1 cellular context compared by ENCODE assay signal in genomic region chr6:138593100-138593877, GRCh38.
TF ChIP-seq lines count a peak whose summit lies in the region.

No MANE protein-coding gene starts in this region.

TF ChIP-seq in HepG2, 621 proteins besides CTCF, POLR2A, EP300 and RAD21 (continued from another document and continues in another):
- TF ChIP-seq, protein P1, sequence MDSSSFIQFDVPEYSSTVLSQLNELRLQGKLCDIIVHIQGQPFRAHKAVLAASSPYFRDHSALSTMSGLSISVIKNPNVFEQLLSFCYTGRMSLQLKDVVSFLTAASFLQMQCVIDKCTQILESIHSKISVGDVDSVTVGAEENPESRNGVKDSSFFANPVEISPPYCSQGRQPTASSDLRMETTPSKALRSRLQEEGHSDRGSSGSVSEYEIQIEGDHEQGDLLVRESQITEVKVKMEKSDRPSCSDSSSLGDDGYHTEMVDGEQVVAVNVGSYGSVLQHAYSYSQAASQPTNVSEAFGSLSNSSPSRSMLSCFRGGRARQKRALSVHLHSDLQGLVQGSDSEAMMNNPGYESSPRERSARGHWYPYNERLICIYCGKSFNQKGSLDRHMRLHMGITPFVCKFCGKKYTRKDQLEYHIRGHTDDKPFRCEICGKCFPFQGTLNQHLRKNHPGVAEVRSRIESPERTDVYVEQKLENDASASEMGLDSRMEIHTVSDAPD (CRISPR knock-in tag; IDR thresholded peaks at IDR 0.05): no peak
- TF ChIP-seq ZNF234 (CRISPR knock-in tag; conservative IDR thresholded peaks at IDR 0.05): no peak
- TF ChIP-seq, protein P2, sequence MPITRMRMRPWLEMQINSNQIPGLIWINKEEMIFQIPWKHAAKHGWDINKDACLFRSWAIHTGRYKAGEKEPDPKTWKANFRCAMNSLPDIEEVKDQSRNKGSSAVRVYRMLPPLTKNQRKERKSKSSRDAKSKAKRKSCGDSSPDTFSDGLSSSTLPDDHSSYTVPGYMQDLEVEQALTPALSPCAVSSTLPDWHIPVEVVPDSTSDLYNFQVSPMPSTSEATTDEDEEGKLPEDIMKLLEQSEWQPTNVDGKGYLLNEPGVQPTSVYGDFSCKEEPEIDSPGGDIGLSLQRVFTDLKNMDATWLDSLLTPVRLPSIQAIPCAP (CRISPR knock-in tag; IDR thresholded peaks at IDR 0.05; ENCODE audit: low read depth): no peak
- no peak for TF ChIP-seq CREBL2 (CRISPR knock-in tag; IDR thresholded peaks at IDR 0.05; ENCODE audit: borderline replicate concordance)
- TF ChIP-seq ZSCAN25 (CRISPR knock-in tag; IDR thresholded peaks at IDR 0.05): 0 out of 2 replicates have a peak, but pooled peaks have one; percentile 57
- no peak for TF ChIP-seq ZNF720 (CRISPR knock-in tag; IDR thresholded peaks at IDR 0.05)
- no peak for TF ChIP-seq ZNF570 (CRISPR knock-in tag; IDR thresholded peaks at IDR 0.05; ENCODE audit: borderline replicate concordance)
- TF ChIP-seq NFKB2 (CRISPR knock-in tag; IDR thresholded peaks at IDR 0.05; ENCODE audit: borderline replicate concordance): no peak
- no peak for TF ChIP-seq NCOA1 (CRISPR knock-in tag; IDR thresholded peaks at IDR 0.05)
- TF ChIP-seq ZSCAN29 (CRISPR knock-in tag; conservative IDR thresholded peaks at IDR 0.05): no peak
- TF ChIP-seq, protein P3, sequence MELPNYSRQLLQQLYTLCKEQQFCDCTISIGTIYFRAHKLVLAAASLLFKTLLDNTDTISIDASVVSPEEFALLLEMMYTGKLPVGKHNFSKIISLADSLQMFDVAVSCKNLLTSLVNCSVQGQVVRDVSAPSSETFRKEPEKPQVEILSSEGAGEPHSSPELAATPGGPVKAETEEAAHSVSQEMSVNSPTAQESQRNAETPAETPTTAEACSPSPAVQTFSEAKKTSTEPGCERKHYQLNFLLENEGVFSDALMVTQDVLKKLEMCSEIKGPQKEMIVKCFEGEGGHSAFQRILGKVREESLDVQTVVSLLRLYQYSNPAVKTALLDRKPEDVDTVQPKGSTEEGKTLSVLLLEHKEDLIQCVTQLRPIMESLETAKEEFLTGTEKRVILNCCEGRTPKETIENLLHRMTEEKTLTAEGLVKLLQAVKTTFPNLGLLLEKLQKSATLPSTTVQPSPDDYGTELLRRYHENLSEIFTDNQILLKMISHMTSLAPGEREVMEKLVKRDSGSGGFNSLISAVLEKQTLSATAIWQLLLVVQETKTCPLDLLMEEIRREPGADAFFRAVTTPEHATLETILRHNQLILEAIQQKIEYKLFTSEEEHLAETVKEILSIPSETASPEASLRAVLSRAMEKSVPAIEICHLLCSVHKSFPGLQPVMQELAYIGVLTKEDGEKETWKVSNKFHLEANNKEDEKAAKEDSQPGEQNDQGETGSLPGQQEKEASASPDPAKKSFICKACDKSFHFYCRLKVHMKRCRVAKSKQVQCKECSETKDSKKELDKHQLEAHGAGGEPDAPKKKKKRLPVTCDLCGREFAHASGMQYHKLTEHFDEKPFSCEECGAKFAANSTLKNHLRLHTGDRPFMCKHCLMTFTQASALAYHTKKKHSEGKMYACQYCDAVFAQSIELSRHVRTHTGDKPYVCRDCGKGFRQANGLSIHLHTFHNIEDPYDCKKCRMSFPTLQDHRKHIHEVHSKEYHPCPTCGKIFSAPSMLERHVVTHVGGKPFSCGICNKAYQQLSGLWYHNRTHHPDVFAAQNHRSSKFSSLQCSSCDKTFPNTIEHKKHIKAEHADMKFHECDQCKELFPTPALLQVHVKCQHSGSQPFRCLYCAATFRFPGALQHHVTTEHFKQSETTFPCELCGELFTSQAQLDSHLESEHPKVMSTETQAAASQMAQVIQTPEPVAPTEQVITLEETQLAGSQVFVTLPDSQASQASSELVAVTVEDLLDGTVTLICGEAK (IDR thresholded peaks at IDR 0.05): no peak
- TF ChIP-seq, protein P3 (CRISPR knock-in tag; IDR thresholded peaks at IDR 0.05): no peak
- TF ChIP-seq CCDC6 (CRISPR knock-in tag; IDR thresholded peaks at IDR 0.05): peak; percentile 73; the same call in 1 of the 2 replicates
- TF ChIP-seq, protein P4, sequence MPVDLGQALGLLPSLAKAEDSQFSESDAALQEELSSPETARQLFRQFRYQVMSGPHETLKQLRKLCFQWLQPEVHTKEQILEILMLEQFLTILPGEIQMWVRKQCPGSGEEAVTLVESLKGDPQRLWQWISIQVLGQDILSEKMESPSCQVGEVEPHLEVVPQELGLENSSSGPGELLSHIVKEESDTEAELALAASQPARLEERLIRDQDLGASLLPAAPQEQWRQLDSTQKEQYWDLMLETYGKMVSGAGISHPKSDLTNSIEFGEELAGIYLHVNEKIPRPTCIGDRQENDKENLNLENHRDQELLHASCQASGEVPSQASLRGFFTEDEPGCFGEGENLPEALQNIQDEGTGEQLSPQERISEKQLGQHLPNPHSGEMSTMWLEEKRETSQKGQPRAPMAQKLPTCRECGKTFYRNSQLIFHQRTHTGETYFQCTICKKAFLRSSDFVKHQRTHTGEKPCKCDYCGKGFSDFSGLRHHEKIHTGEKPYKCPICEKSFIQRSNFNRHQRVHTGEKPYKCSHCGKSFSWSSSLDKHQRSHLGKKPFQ (CRISPR knock-in tag; IDR thresholded peaks at IDR 0.05; ENCODE audit: insufficient replicate concordance): no peak
- TF ChIP-seq FOXP1 (IDR thresholded peaks at IDR 0.05): no peak
- peak; percentile 56; the same call in 1 of the 2 replicates for TF ChIP-seq FOXP1 (CRISPR knock-in tag; IDR thresholded peaks at IDR 0.05)
- TF ChIP-seq SOX5 (CRISPR knock-in tag; IDR thresholded peaks at IDR 0.05; ENCODE audit: borderline replicate concordance): peak; percentile 68
- TF ChIP-seq, protein P5, sequence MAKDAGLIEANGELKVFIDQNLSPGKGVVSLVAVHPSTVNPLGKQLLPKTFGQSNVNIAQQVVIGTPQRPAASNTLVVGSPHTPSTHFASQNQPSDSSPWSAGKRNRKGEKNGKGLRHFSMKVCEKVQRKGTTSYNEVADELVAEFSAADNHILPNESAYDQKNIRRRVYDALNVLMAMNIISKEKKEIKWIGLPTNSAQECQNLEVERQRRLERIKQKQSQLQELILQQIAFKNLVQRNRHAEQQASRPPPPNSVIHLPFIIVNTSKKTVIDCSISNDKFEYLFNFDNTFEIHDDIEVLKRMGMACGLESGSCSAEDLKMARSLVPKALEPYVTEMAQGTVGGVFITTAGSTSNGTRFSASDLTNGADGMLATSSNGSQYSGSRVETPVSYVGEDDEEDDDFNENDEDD (CRISPR knock-in tag; IDR thresholded peaks at IDR 0.05; ENCODE audit: borderline replicate concordance): peak; percentile 13; the same call in 1 of the 2 replicates
- TF ChIP-seq ZNF350 (CRISPR knock-in tag; IDR thresholded peaks at IDR 0.05; ENCODE audit: borderline replicate concordance, low read depth): no peak; the same call in 1 of the 2 replicates
- TF ChIP-seq GATAD1 (CRISPR knock-in tag; IDR thresholded peaks at IDR 0.05): peak; percentile 65
- peak; percentile 71; the same call in 1 of the 2 replicates for TF ChIP-seq ZBTB21 (CRISPR knock-in tag; IDR thresholded peaks at IDR 0.05)
- no peak for TF ChIP-seq GRHL1 (CRISPR knock-in tag; conservative IDR thresholded peaks at IDR 0.05)
- TF ChIP-seq SP1 (IDR thresholded peaks at IDR 0.05): no peak
- TF ChIP-seq SP1 (CRISPR knock-in tag; IDR thresholded peaks at IDR 0.05): no peak
- no peak for TF ChIP-seq EEA1 (CRISPR knock-in tag; IDR thresholded peaks at IDR 0.05; ENCODE audit: borderline replicate concordance)
- TF ChIP-seq, protein P6, sequence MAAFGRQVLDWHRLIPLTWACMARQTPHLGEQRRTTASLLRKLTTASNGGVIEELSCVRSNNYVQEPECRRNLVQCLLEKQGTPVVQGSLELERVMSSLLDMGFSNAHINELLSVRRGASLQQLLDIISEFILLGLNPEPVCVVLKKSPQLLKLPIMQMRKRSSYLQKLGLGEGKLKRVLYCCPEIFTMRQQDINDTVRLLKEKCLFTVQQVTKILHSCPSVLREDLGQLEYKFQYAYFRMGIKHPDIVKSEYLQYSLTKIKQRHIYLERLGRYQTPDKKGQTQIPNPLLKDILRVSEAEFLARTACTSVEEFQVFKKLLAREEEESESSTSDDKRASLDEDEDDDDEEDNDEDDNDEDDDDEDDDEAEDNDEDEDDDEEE (CRISPR knock-in tag; IDR thresholded peaks at IDR 0.05): no peak
- peak; percentile 40; the same call in 1 of the 2 replicates for TF ChIP-seq ZNF557 (CRISPR knock-in tag; IDR thresholded peaks at IDR 0.05)
- TF ChIP-seq ZNF33A (CRISPR knock-in tag; IDR thresholded peaks at IDR 0.05; ENCODE audit: borderline replicate concordance): no peak
- TF ChIP-seq, protein P7, sequence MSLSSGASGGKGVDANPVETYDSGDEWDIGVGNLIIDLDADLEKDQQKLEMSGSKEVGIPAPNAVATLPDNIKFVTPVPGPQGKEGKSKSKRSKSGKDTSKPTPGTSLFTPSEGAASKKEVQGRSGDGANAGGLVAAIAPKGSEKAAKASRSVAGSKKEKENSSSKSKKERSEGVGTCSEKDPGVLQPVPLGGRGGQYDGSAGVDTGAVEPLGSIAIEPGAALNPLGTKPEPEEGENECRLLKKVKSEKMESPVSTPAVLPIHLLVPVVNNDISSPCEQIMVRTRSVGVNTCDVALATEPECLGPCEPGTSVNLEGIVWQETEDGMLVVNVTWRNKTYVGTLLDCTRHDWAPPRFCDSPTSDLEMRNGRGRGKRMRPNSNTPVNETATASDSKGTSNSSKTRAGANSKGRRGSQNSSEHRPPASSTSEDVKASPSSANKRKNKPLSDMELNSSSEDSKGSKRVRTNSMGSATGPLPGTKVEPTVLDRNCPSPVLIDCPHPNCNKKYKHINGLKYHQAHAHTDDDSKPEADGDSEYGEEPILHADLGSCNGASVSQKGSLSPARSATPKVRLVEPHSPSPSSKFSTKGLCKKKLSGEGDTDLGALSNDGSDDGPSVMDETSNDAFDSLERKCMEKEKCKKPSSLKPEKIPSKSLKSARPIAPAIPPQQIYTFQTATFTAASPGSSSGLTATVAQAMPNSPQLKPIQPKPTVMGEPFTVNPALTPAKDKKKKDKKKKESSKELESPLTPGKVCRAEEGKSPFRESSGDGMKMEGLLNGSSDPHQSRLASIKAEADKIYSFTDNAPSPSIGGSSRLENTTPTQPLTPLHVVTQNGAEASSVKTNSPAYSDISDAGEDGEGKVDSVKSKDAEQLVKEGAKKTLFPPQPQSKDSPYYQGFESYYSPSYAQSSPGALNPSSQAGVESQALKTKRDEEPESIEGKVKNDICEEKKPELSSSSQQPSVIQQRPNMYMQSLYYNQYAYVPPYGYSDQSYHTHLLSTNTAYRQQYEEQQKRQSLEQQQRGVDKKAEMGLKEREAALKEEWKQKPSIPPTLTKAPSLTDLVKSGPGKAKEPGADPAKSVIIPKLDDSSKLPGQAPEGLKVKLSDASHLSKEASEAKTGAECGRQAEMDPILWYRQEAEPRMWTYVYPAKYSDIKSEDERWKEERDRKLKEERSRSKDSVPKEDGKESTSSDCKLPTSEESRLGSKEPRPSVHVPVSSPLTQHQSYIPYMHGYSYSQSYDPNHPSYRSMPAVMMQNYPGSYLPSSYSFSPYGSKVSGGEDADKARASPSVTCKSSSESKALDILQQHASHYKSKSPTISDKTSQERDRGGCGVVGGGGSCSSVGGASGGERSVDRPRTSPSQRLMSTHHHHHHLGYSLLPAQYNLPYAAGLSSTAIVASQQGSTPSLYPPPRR (CRISPR knock-in tag; IDR thresholded peaks at IDR 0.05; ENCODE audit: borderline replicate concordance): peak; percentile 18; the same call in 1 of the 2 replicates
- no peak for TF ChIP-seq E2F1 (CRISPR knock-in tag; IDR thresholded peaks at IDR 0.05)
- TF ChIP-seq ZBTB7A (CRISPR knock-in tag; IDR thresholded peaks at IDR 0.05): no peak
- peak; percentile 51; the same call in 1 of the 2 replicates for TF ChIP-seq HNF4A (CRISPR knock-in tag; IDR thresholded peaks at IDR 0.05)
- TF ChIP-seq NFRKB (IDR thresholded peaks at IDR 0.05): no peak
- no peak for TF ChIP-seq DDIT3 (CRISPR knock-in tag; IDR thresholded peaks at IDR 0.05)
